Comparison of ENCODE assay signal across 16 cellular contexts in the genomic region with DNA sequence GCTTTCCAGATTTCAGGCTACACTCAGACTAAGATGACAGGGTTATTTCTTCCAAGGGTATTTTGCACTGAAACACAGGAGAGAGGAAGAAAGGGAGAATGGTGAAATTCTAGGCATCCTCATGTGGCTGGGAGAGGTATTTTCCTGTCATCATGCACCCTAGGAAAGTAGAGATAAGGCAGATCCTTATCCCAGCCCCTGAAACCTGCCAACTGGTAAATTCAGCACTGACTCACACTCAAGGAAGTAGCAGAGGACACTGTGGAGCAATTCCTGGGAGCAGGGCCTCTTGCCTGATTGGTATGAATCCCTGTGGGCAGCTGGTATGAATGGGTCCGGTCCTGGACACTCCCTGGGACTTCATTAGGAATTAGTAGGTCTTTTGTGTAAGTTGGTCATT. TPM values are rescaled to one million over a fixed set of nuclear protein-coding genes. Genes with fewer than 3 reads are reported as not detected.
A peak's percentile ranks its signal among the peaks of the same experiment; 100 is the strongest.
DNase-seq lines count a peak whose midpoint lies in the region; ATAC-seq and TF ChIP-seq lines count a peak whose summit lies in the region.
"Had no signal": no experiment of that assay in that cellular context is flagged by ENCODE, and none has a peak within 500 bp of the region (broad histone marks: within the 10 kb centered on the region; RNA-seq: fewer than 3 reads in every experiment).

No MANE protein-coding gene starts in this region.

- no peak overlapping the region for H3K4me3 Mint-ChIP-seq in CD4-positive, alpha-beta memory T cell
- H3K4me3 Mint-ChIP-seq: activated CD8-positive, alpha-beta T cell treated with anti-CD3 and anti-CD28 coated beads for 36 hours had no signal

- H3K27me3 ChIP-seq in brain microvascular endothelial cell (replicated peaks): no peaks in the 10 kb centered on the region
- H3K27me3 ChIP-seq in kidney epithelial cell (ENCODE audit: control insufficient read depth, insufficient read depth, low read length): no peaks in the 10 kb centered on the region
- no peaks in the 10 kb centered on the region for H3K27me3 ChIP-seq in CD4-positive, alpha-beta memory T cell (ENCODE audit: insufficient read depth, low read length)
- H3K27me3 ChIP-seq: ascending aorta, dorsolateral prefrontal cortex, ovary, stomach had no signal

- TF ChIP-seq CTCF in AG10803 (conservative IDR thresholded peaks at IDR 0.05; ENCODE audit: low read length) (no peak), brain microvascular endothelial cell (IDR thresholded peaks at IDR 0.05; ENCODE audit: low read depth, low read length, missing control alignments) (no peak), kidney epithelial cell (IDR thresholded peaks at IDR 0.05; ENCODE audit: insufficient read depth, low read length, poor library complexity, severe bottlenecking) (no peak)

- H3K4me3 ChIP-seq in AG10803 (ENCODE audit: low read length) (no peak overlapping the region), brain microvascular endothelial cell (ENCODE audit: low read depth, low read length) (no peak overlapping the region), kidney epithelial cell (ENCODE audit: low read depth, low read length) (no peak overlapping the region)
- H3K4me3 ChIP-seq in CD4-positive, alpha-beta memory T cell (ENCODE audit: low read length in 2 of 2): no peak overlapping the region
- H3K4me3 ChIP-seq: ascending aorta, dorsolateral prefrontal cortex, gastrocnemius medialis, ovary, SK-N-MC, stomach had no signal

- no peaks in the 10 kb centered on the region for H3K4me1 ChIP-seq in CD4-positive, alpha-beta memory T cell (ENCODE audit: insufficient read depth, low read length)
- H3K4me1 ChIP-seq: ascending aorta, gastrocnemius medialis, stomach had no signal

- no peaks in the 10 kb centered on the region for H3K4me1 Mint-ChIP-seq in CD4-positive, alpha-beta memory T cell

- H3K36me3 ChIP-seq in brain microvascular endothelial cell (replicated peaks) (no peaks in the 10 kb centered on the region), kidney epithelial cell (ENCODE audit: control insufficient read depth, insufficient read depth, low read length) (no peaks in the 10 kb centered on the region)
- H3K36me3 ChIP-seq in CD4-positive, alpha-beta memory T cell (ENCODE audit: insufficient read depth, low read length): no peaks in the 10 kb centered on the region
- H3K36me3 ChIP-seq: ascending aorta, gastrocnemius medialis, ovary, stomach had no signal

- H3K9me3 ChIP-seq in CD4-positive, alpha-beta memory T cell (ENCODE audit: control insufficient read depth in 1 of 2, low read length in 2 of 2): no peaks in the 10 kb centered on the region
- H3K9me3 ChIP-seq: ascending aorta, gastrocnemius medialis, ovary, stomach had no signal

- no peak overlapping the region for H3K27ac Mint-ChIP-seq in CD4-positive, alpha-beta memory T cell
- H3K27ac Mint-ChIP-seq: activated CD8-positive, alpha-beta T cell treated with anti-CD3 and anti-CD28 coated beads for 36 hours had no signal

- peaks cover 0 to 8% (median 4%) of the 10 kb centered on the region in 8 donors for H3K9me3 Mint-ChIP-seq in CD4-positive, alpha-beta memory T cell

- H3K36me3 Mint-ChIP-seq in CD4-positive, alpha-beta memory T cell: peaks cover 0 to under 1% of the 10 kb centered on the region in 2 donors

- DNase-seq in AG10803 (ENCODE audit: low read depth) (peak; percentile 34), HT1080 (ENCODE audit: low read depth) (peak; percentile 52), brain microvascular endothelial cell (peak; percentile 45), kidney epithelial cell (ENCODE audit: low read depth) (peak; percentile 12), NCI-H1930 (lab: John Stamatoyannopoulos, UW) (no peak)
- no peak for DNase-seq in CD4-positive, alpha-beta memory T cell
- DNase-seq: activated CD8-positive, alpha-beta T cell treated with anti-CD3 and anti-CD28 coated beads for 36 hours; dorsolateral prefrontal cortex; gastrocnemius medialis; NCI-H1048; ovary; stomach had no signal

- in situ Hi-C loops in brain microvascular endothelial cell (cut with HindIII; ENCODE audit: low pct_ligation_motif_present, low sequenced_read_pairs): no loop called here

- H3K27ac ChIP-seq in brain microvascular endothelial cell: no peak overlapping the region
- no peak overlapping the region for H3K27ac ChIP-seq in CD4-positive, alpha-beta memory T cell (ENCODE audit: low read depth, low read length)
- H3K27ac ChIP-seq: ascending aorta, dorsolateral prefrontal cortex, gastrocnemius medialis, ovary, SK-N-MC, stomach had no signal

- ATAC-seq in GM18520 (IDR thresholded peaks at IDR 0.05; ENCODE audit: unreplicated experiment): no peak
- ATAC-seq in GM21528 (IDR thresholded peaks at IDR 0.05; ENCODE audit: low FRiP score, unreplicated experiment): no peak
- ATAC-seq: activated CD8-positive, alpha-beta T cell treated with anti-CD3 and anti-CD28 coated beads for 36 hours; gastrocnemius medialis had no signal

- POLR2A ChIA-PET in CD4-positive, alpha-beta memory T cell (lab: Charles Lee; ENCODE audit: partially characterized antibody): no interaction called here

- CTCF ChIA-PET in CD4-positive, alpha-beta memory T cell (lab: Charles Lee; ENCODE audit: partially characterized antibody): interaction anchor here (1.3 kb wide), 1 partner anchor 11 kb away, joined by 3 read pairs; no protein-coding TSS in a partner anchor

- peaks cover 11 to 19% of the 10 kb centered on the region in 2 donors for H3K27me3 Mint-ChIP-seq in CD4-positive, alpha-beta memory T cell
- H3K27me3 Mint-ChIP-seq: activated CD8-positive, alpha-beta T cell treated with anti-CD3 and anti-CD28 coated beads for 36 hours had no signal

- intact Hi-C loops in CD4-positive, alpha-beta memory T cell (cut with micrococcal nuclease): no loop called here

RNA-seq across cellular contexts. Expression of gene SLC5A1, which starts 37.6 kb away (rescaled TPM):
- not detected in 2 replicates for total RNA-seq in HT1080 (2014; rRNA removed; shearing (Covaris generic))
- not detected in 2 replicates for polyA plus RNA-seq in HT1080 (2015; cell fraction: cytosol; rRNA removed)
- polyA plus RNA-seq in HT1080 (2015; cell fraction: nucleus; rRNA removed): not detected in 2 replicates
- total RNA-seq in kidney epithelial cell: 0.38 and 0.55 TPM in 2 replicates
- not detected for total RNA-seq in CD4-positive, alpha-beta memory T cell
- not detected for polyA plus RNA-seq in CD4-positive, alpha-beta memory T cell
- total RNA-seq: activated CD8-positive, alpha-beta T cell treated with anti-CD3 and anti-CD28 coated beads for 36 hours; ascending aorta had no signal

Comparison
In these comparisons a context has a peak if more than half of its experiments do, and no peak if none do; other contexts are left out.
1. DNase-seq: peak in AG10803 (single experiment), HT1080 (single experiment), brain microvascular endothelial cell (single experiment) and kidney epithelial cell (single experiment); none in NCI-H1930 (0 of 2) and CD4-positive, alpha-beta memory T cell (0 of 5).